8 cellular contexts compared by ENCODE assay signal in genomic region chr6:111871725-111872520, GRCh38. TPM values are rescaled to one million over a fixed set of nuclear protein-coding genes. Genes with fewer than 3 reads are reported as not detected.
DNase-seq lines count a peak whose midpoint lies in the region; ATAC-seq and TF ChIP-seq lines count a peak whose summit lies in the region.

No MANE protein-coding gene starts in this region.

- H2AFZ ChIP-seq in neural cell (ENCODE audit: low read depth, low read length): peak overlapping the region; percentile 6

- no peak for TF ChIP-seq POLR2A in gastroesophageal sphincter (IDR thresholded peaks at IDR 0.05)

- H3K79me2 ChIP-seq in neural cell (replicated peaks; ENCODE audit: insufficient read depth, low read length): peaks cover 53% of the 10 kb centered on the region

- H3K4me1 ChIP-seq in gastroesophageal sphincter: peaks cover 0 to 42% (median 4%) of the 10 kb centered on the region in 3 donors

- DNase-seq in NCI-H82 (lab: John Stamatoyannopoulos, UW): peak; percentile 70
- DNase-seq in NCI-H82 treated with DMSO at 0.1 percent for 48 hours (lab: John Stamatoyannopoulos, UW; ENCODE audit: unreplicated experiment): no peak
- peak; percentile 55 for DNase-seq in NCI-H1105 (lab: John Stamatoyannopoulos, UW)
- no peak for DNase-seq in activated T-helper 2 cell treated with anti-CD3 and anti-CD28 coated beads, Interferon-gamma antibody, Interleukin-2, Interleukin-4, amounts not matched to agents 10 μg/mL and 5 μg/mL and 100 μg/mL, durations not matched to agents 14 hours and 24 hours and 36 hours (ENCODE audit: low spot score)
- no peak for DNase-seq in posterior vena cava (ENCODE audit: low spot score)

- no peaks in the 10 kb centered on the region for H3K9me3 ChIP-seq in gastroesophageal sphincter
- no peaks in the 10 kb centered on the region for H3K9me3 ChIP-seq in neural cell (ENCODE audit: low read length)

- no peak for TF ChIP-seq EP300 in gastroesophageal sphincter (IDR thresholded peaks at IDR 0.05)
- TF ChIP-seq EP300 in neural cell (conservative IDR thresholded peaks at IDR 0.05; ENCODE audit: poor library complexity, severe bottlenecking): no peak

- intact Hi-C loops in activated T-helper 2 cell treated with anti-CD3 and anti-CD28 coated beads, Interferon-gamma antibody, Interleukin-2, Interleukin-4, amounts not matched to agents 10 μg/mL and 5 μg/mL and 100 μg/mL, durations not matched to agents 14 hours and 24 hours and 36 hours (cut with micrococcal nuclease): loop anchor here (1.0 to 5.0 kb wide), 10 partner anchors 26 to 390 kb away; partner anchors contain the start of genes FAM229B, REV3L and TUBE1
- intact Hi-C loops in posterior vena cava (cut with DNase I): loop anchor here (10.0 kb wide), 2 partner anchors 113 to 157 kb away; no protein-coding TSS in a partner anchor

- peaks cover 46% of the 10 kb centered on the region for H3K36me3 Mint-ChIP-seq in activated T-helper 2 cell treated with anti-CD3 and anti-CD28 coated beads, Interferon-gamma antibody, Interleukin-2, Interleukin-4, amounts not matched to agents 10 μg/mL and 5 μg/mL and 100 μg/mL, durations not matched to agents 14 hours and 24 hours and 36 hours (ENCODE audit: low read depth)

- TF ChIP-seq CTCF in gastroesophageal sphincter (IDR thresholded peaks at IDR 0.05): no peak
- TF ChIP-seq CTCF in neural cell (IDR thresholded peaks at IDR 0.05; ENCODE audit: poor library complexity, severe bottlenecking): no peak

- WGBS in gastroesophageal sphincter (ENCODE audit: low coverage in 1 of 2), 2 donors: 31 to 40% methylated on average over 3 to 9 of the region's 18 CpGs

- ATAC-seq in gastroesophageal sphincter (no peak), HG03175 (IDR thresholded peaks at IDR 0.05; ENCODE audit: unreplicated experiment) (no peak)

- peak overlapping the region; percentile 94 for H3K27ac Mint-ChIP-seq in activated T-helper 2 cell treated with anti-CD3 and anti-CD28 coated beads, Interferon-gamma antibody, Interleukin-2, Interleukin-4, amounts not matched to agents 10 μg/mL and 5 μg/mL and 100 μg/mL, durations not matched to agents 14 hours and 24 hours and 36 hours

- H3K4me1 Mint-ChIP-seq in activated T-helper 2 cell treated with anti-CD3 and anti-CD28 coated beads, Interferon-gamma antibody, Interleukin-2, Interleukin-4, amounts not matched to agents 10 μg/mL and 5 μg/mL and 100 μg/mL, durations not matched to agents 14 hours and 24 hours and 36 hours (ENCODE audit: low read depth): peaks cover 52% of the 10 kb centered on the region

- peaks cover 9% of the 10 kb centered on the region for H4K20me1 ChIP-seq in neural cell (ENCODE audit: insufficient read depth)

- peak; percentile 51 for TF ChIP-seq RAD21 in neural cell (conservative IDR thresholded peaks at IDR 0.05)

- peak overlapping the region; percentile 97 for H3K9ac ChIP-seq in neural cell (ENCODE audit: low read length)

- H3K27me3 Mint-ChIP-seq in activated T-helper 2 cell treated with anti-CD3 and anti-CD28 coated beads, Interferon-gamma antibody, Interleukin-2, Interleukin-4, amounts not matched to agents 10 μg/mL and 5 μg/mL and 100 μg/mL, durations not matched to agents 14 hours and 24 hours and 36 hours (ENCODE audit: low read depth): peaks cover 2% of the 10 kb centered on the region

- no peaks in the 10 kb centered on the region for H3K9me3 Mint-ChIP-seq in activated T-helper 2 cell treated with anti-CD3 and anti-CD28 coated beads, Interferon-gamma antibody, Interleukin-2, Interleukin-4, amounts not matched to agents 10 μg/mL and 5 μg/mL and 100 μg/mL, durations not matched to agents 14 hours and 24 hours and 36 hours

- H3K4me3 ChIP-seq in gastroesophageal sphincter (peak overlapping the region; percentile 55 to 86), neural cell (ENCODE audit: low read length) (peak overlapping the region; percentile 85)

- H3K27me3 ChIP-seq in gastroesophageal sphincter (peaks cover 24% of the 10 kb centered on the region), neural cell (ENCODE audit: insufficient read depth, low read depth, low read length) (no peaks in the 10 kb centered on the region)

- H3K4me3 Mint-ChIP-seq in activated T-helper 2 cell treated with anti-CD3 and anti-CD28 coated beads, Interferon-gamma antibody, Interleukin-2, Interleukin-4, amounts not matched to agents 10 μg/mL and 5 μg/mL and 100 μg/mL, durations not matched to agents 14 hours and 24 hours and 36 hours (ENCODE audit: low read depth): peak overlapping the region; percentile 97

- H3K4me2 ChIP-seq in neural cell (ENCODE audit: low read length): peak overlapping the region; percentile 87

- H3F3A ChIP-seq in neural cell (ENCODE audit: insufficient read depth, low read length, poor library complexity, severe bottlenecking): peaks cover 6% of the 10 kb centered on the region

- H3K27ac ChIP-seq in gastroesophageal sphincter (peak overlapping the region; percentile 21 to 88 (median 84)), neural cell (ENCODE audit: low read length) (peak overlapping the region; percentile 97)

- H3K36me3 ChIP-seq in gastroesophageal sphincter (no peaks in the 10 kb centered on the region), neural cell (ENCODE audit: insufficient read depth, low read length) (no peaks in the 10 kb centered on the region)

- H3K9me2 ChIP-seq in neural cell (ENCODE audit: insufficient read depth, low read length): no peaks in the 10 kb centered on the region

TF ChIP-seq in neural cell, 6 proteins besides CTCF, POLR2A, EP300 and RAD21:
- TF ChIP-seq TAF1 (IDR thresholded peaks at IDR 0.05; ENCODE audit: low read depth) (peak; percentile 54), SMC3 (conservative IDR thresholded peaks at IDR 0.05; ENCODE audit: poor library complexity) (peak; percentile 53), EZH2 (IDR thresholded peaks at IDR 0.05; ENCODE audit: borderline replicate concordance, insufficient read depth, low read length, poor library complexity, severe bottlenecking) (no peak), POLR2AphosphoS5 (IDR thresholded peaks at IDR 0.05) (peak; percentile 28)

RNA-seq across cellular contexts. Expression of gene FYN, which starts 1.3 kb away (rescaled TPM):
- 359 TPM in 2 replicates for total RNA-seq in activated T-helper 2 cell treated with anti-CD3 and anti-CD28 coated beads, Interferon-gamma antibody, Interleukin-2, Interleukin-4, amounts not matched to agents 10 μg/mL and 5 μg/mL and 100 μg/mL, durations not matched to agents 14 hours and 24 hours and 36 hours
- 100 to 1,000 TPM in 1 of 4 donors, 10 to 100 TPM in 3; 58.6 to 101 (median 69.9) TPM for total RNA-seq in gastroesophageal sphincter
- polyA plus RNA-seq in neural cell: 277 and 306 TPM in 2 replicates
- 309 and 355 TPM in 2 replicates for polyA minus RNA-seq in neural cell
- 10 to 100 TPM; 87.0 to 94.7 TPM for total RNA-seq in posterior vena cava

Comparison
In these comparisons a context has a peak if more than half of its experiments do, and no peak if none do; other contexts are left out.
1. DNase-seq: peak in NCI-H82 (single experiment) and NCI-H1105 (single experiment); none in NCI-H82 treated with DMSO at 0.1 percent for 48 hours (single experiment), activated T-helper 2 cell treated with anti-CD3 and anti-CD28 coated beads, Interferon-gamma antibody, Interleukin-2, Interleukin-4, amounts not matched to agents 10 μg/mL and 5 μg/mL and 100 μg/mL, durations not matched to agents 14 hours and 24 hours and 36 hours (single experiment) and posterior vena cava (single experiment).